16 cellular contexts compared by ENCODE assay signal in genomic region chr3:131110087-131110486, GRCh38.
DNase-seq lines count a peak whose midpoint lies in the region; ATAC-seq and TF ChIP-seq lines count a peak whose summit lies in the region.
"Had no signal": no experiment of that assay in that cellular context is flagged by ENCODE, and none has a peak within 500 bp of the region (broad histone marks: within the 10 kb centered on the region; RNA-seq: fewer than 3 reads in every experiment).

No MANE protein-coding gene starts in this region.

- no peak overlapping the region for H3K4me3 ChIP-seq in choroid plexus epithelial cell (ENCODE audit: low read depth, low read length)
- H3K4me3 ChIP-seq in upper lobe of right lung = no peak overlapping the region
- H3K4me3 ChIP-seq: HAP-1, left lung had no signal

- H3K9me3 ChIP-seq in upper lobe of right lung = no peaks in the 10 kb centered on the region
- H3K9me3 ChIP-seq: HAP-1, left lung had no signal

- no peak overlapping the region for H3K27ac ChIP-seq in upper lobe of right lung
- H3K27ac ChIP-seq: left lung had no signal

- H3K36me3 ChIP-seq in upper lobe of right lung = no peaks in the 10 kb centered on the region
- H3K36me3 ChIP-seq: HAP-1, left lung had no signal

- intact Hi-C loops in upper lobe of right lung (cut with DNase I) = no loop called here

- H3K27me3 ChIP-seq in upper lobe of right lung = no peaks in the 10 kb centered on the region
- H3K27me3 ChIP-seq: left lung had no signal

- no peak for TF ChIP-seq CTCF in choroid plexus epithelial cell (conservative IDR thresholded peaks at IDR 0.05; ENCODE audit: low read depth, low read length)
- TF ChIP-seq CTCF in upper lobe of right lung (IDR thresholded peaks at IDR 0.05) = no peak

- DNase-seq in EL (peak; percentile 82), NCI-H226 (peak; percentile 68), choroid plexus epithelial cell (ENCODE audit: low read depth) (peak; percentile 92), myocyte (ENCODE audit: low read depth) (peak; percentile 48), MV-4-11 (lab: John Stamatoyannopoulos, UW) (no peak), NCI-H2081 treated with DMSO at 0.1 percent for 48 hours (lab: John Stamatoyannopoulos, UW) (no peak), upper lobe of right lung (no peak)
- DNase-seq: activated T-cell treated with anti-CD3 and anti-CD28 coated beads, Interleukin-2, amount 50 U/mL, for 48 hours; effector CD4-positive, alpha-beta T cell; head of caudate nucleus; left lung; right cardiac atrium; stimulated activated naive CD8-positive, alpha-beta T cell treated with anti-CD3 and anti-CD28 coated beads, Interleukin-15, Interleukin-2, amounts not matched to agents 100 U/mL and 50 U/mL, for 24 hours; T-helper 2 cell had no signal

- H3K4me1 ChIP-seq in upper lobe of right lung = no peaks in the 10 kb centered on the region
- H3K4me1 ChIP-seq: HAP-1, left lung had no signal

- ATAC-seq in HG03565 (IDR thresholded peaks at IDR 0.05; ENCODE audit: unreplicated experiment) (no peak), upper lobe of right lung (no peak)
- ATAC-seq: left lung; right cardiac atrium; stimulated activated naive CD8-positive, alpha-beta T cell treated with anti-CD3 and anti-CD28 coated beads, Interleukin-15, Interleukin-2, amounts not matched to agents 100 U/mL and 50 U/mL, for 24 hours had no signal

Comparison
In these comparisons a context has a peak if more than half of its experiments do, and no peak if none do; other contexts are left out.
1. DNase-seq: peak in EL (single experiment), NCI-H226 (single experiment), choroid plexus epithelial cell (single experiment) and myocyte (single experiment); none in MV-4-11 (single experiment), NCI-H2081 treated with DMSO at 0.1 percent for 48 hours (single experiment) and upper lobe of right lung (single experiment).